In genomic region chr1:241520080-241520465, GRCh38 we compare ENCODE assay signal across 1 cellular context.
TF ChIP-seq lines count a peak whose summit lies in the region.

No MANE protein-coding gene starts in this region.

TF ChIP-seq in K562, 482 proteins besides CTCF, POLR2A, EP300 and RAD21 (continued from another document):
- TF ChIP-seq MBD1 (CRISPR knock-in tag; IDR thresholded peaks at IDR 0.05), result 0 out of 2 replicates have a peak, but pooled peaks have one; percentile 60
